ENCODE assay signal across 3 cellular contexts in genomic region chr9:128577206-128577605, GRCh38.
TF ChIP-seq lines count a peak whose summit lies in the region.

No MANE protein-coding gene starts in this region.

TF ChIP-seq in liver, 16 proteins besides CTCF, POLR2A, EP300 and RAD21:
- TF ChIP-seq EGR1 (IDR thresholded peaks at IDR 0.05; ENCODE audit: low read depth in 2 of 2), result no peak
- TF ChIP-seq ZBTB33 (IDR thresholded peaks at IDR 0.05), result no peak
- TF ChIP-seq MAX (IDR thresholded peaks at IDR 0.05), result peak; percentile 30
- TF ChIP-seq HNF4G (IDR thresholded peaks at IDR 0.05), result peak; percentile 7
- TF ChIP-seq NR2F2 (IDR thresholded peaks at IDR 0.05), result no peak
- TF ChIP-seq HNF4A (conservative IDR thresholded peaks at IDR 0.05), result peak; percentile 42 to 43
- no peak for TF ChIP-seq YY1 (IDR thresholded peaks at IDR 0.05)
- TF ChIP-seq TAF1 (conservative IDR thresholded peaks at IDR 0.05), result no peak
- no peak for TF ChIP-seq FOXA1 (IDR thresholded peaks at IDR 0.05)
- no peak for TF ChIP-seq FOXA2 (IDR thresholded peaks at IDR 0.05)
- no peak for TF ChIP-seq REST (IDR thresholded peaks at IDR 0.05)
- peak in 1 of 2 donors; percentile 33 for TF ChIP-seq JUND (IDR thresholded peaks at IDR 0.05)
- peak; percentile 81 to 84 for TF ChIP-seq RXRA (IDR thresholded peaks at IDR 0.05)
- no peak for TF ChIP-seq GABPA (IDR thresholded peaks at IDR 0.05 in 1 of 2, conservative IDR thresholded peaks at IDR 0.05 in 1 of 2)
- peak; percentile 35 for TF ChIP-seq SP1 (IDR thresholded peaks at IDR 0.05)
- no peak for TF ChIP-seq ATF3 (IDR thresholded peaks at IDR 0.05)

TF ChIP-seq in HepG2, 621 proteins besides CTCF, POLR2A, EP300 and RAD21 (continues in another document):
- TF ChIP-seq FOXP4 (CRISPR knock-in tag; IDR thresholded peaks at IDR 0.05) (no peak), HHEX (CRISPR knock-in tag; IDR thresholded peaks at IDR 0.05) (no peak), SOX6 (IDR thresholded peaks at IDR 0.05) (no peak), SOX6 (CRISPR knock-in tag; IDR thresholded peaks at IDR 0.05) (no peak), ZSCAN5A (CRISPR knock-in tag; IDR thresholded peaks at IDR 0.05; ENCODE audit: borderline replicate concordance) (no peak), HOXA9 (CRISPR knock-in tag; IDR thresholded peaks at IDR 0.05; ENCODE audit: borderline replicate concordance) (no peak), STAG1 (CRISPR knock-in tag; IDR thresholded peaks at IDR 0.05) (no peak), CREB1 (IDR thresholded peaks at IDR 0.05) (no peak), CREB1 (CRISPR knock-in tag; IDR thresholded peaks at IDR 0.05) (no peak), ZNF792 (CRISPR knock-in tag; IDR thresholded peaks at IDR 0.05) (no peak), HIVEP1 (CRISPR knock-in tag; IDR thresholded peaks at IDR 0.05) (no peak), ELK4 (CRISPR knock-in tag; IDR thresholded peaks at IDR 0.05; ENCODE audit: borderline replicate concordance) (no peak), ZNF607 (CRISPR knock-in tag; IDR thresholded peaks at IDR 0.05; ENCODE audit: borderline replicate concordance) (no peak), DMTF1 (CRISPR knock-in tag; IDR thresholded peaks at IDR 0.05) (no peak), IRX3 (CRISPR knock-in tag; IDR thresholded peaks at IDR 0.05; ENCODE audit: borderline replicate concordance, low read depth) (no peak), FOXO4 (CRISPR knock-in tag; conservative IDR thresholded peaks at IDR 0.05) (no peak), TRAFD1 (CRISPR knock-in tag; IDR thresholded peaks at IDR 0.05; ENCODE audit: borderline replicate concordance) (no peak)

TF ChIP-seq in SK-N-SH, 30 proteins besides CTCF, POLR2A, EP300 and RAD21:
- TF ChIP-seq MAX (IDR thresholded peaks at IDR 0.05; ENCODE audit: low read depth) (no peak), JUND (IDR thresholded peaks at IDR 0.05) (no peak), POLR2AphosphoS5 (IDR thresholded peaks at IDR 0.05; ENCODE audit: low read depth, low read length) (no peak), FOSL2 (IDR thresholded peaks at IDR 0.05; ENCODE audit: borderline replicate concordance, low read depth) (no peak), RXRA (IDR thresholded peaks at IDR 0.05; ENCODE audit: borderline replicate concordance, low read depth) (no peak), IRF3 (IDR thresholded peaks at IDR 0.05; ENCODE audit: low read depth, low read length) (no peak)
